ENCODE assay signal across 13 cellular contexts in genomic region chr3:171814662-171815061, GRCh38. TPM values are rescaled to one million over a fixed set of nuclear protein-coding genes. Genes with fewer than 3 reads are reported as not detected.
"Had no signal": no experiment of that assay in that cellular context is flagged by ENCODE, and none has a peak within 500 bp of the region (broad histone marks: within the 10 kb centered on the region; RNA-seq: fewer than 3 reads in every experiment).

No MANE protein-coding gene starts in this region.

RNA-seq across cellular contexts. Expression of gene PLD1, which starts 4.4 kb away (rescaled TPM):
- total RNA-seq: activated B cell treated with CpG ODN at 0.5 μM for 24 hours had no signal

RNA-seq across cellular contexts. Expression of gene TMEM212, which starts 28.5 kb away (rescaled TPM):
- total RNA-seq: activated B cell treated with CpG ODN at 0.5 μM for 24 hours; activated CD4-positive, alpha-beta memory T cell treated with anti-CD3 and anti-CD28 coated beads for 36 hours; activated CD4-positive, alpha-beta T cell treated with anti-CD3 and anti-CD28 coated beads, Interleukin-2, amount 10 ng/mL, durations not matched to agents 24 days and 14 days; activated CD8-positive, alpha-beta memory T cell treated with anti-CD3 and anti-CD28 coated beads for 36 hours; activated CD8-positive, alpha-beta T cell treated with anti-CD3 and anti-CD28 coated beads for 36 hours; activated naive CD8-positive, alpha-beta T cell treated with anti-CD3 and anti-CD28 coated beads, Interleukin-2, amount 10 ng/mL, durations not matched to agents 7 days and 5 days; activated T-cell treated with anti-CD3 and anti-CD28 coated beads, Interleukin-2, amount 50 U/mL, for 4 hours; activated T-cell treated with anti-CD3 and anti-CD28 coated beads, Interleukin-2, amount 50 U/mL, for 72 hours; activated T-helper 1 cell treated with anti-CD3 and anti-CD28 coated beads, Interleukin-12 subunit alpha, Interleukin-12 subunit beta, Interleukin-2, Interleukin-4 antibody, amounts not matched to agents 30 ng/mL and 10 ng/mL and 1 ng/mL, durations not matched to agents 14 hours and 24 hours and 36 hours; ascending aorta; cardiac septum; cerebellum had no signal
- polyA plus RNA-seq: adipose tissue had no signal
